ENCODE assay signal across 9 cellular contexts in genomic region chr17:2056221-2057129, GRCh38. TPM values are rescaled to one million over a fixed set of nuclear protein-coding genes. Genes with fewer than 3 reads are reported as not detected.
DNase-seq lines count a peak whose midpoint lies in the region; ATAC-seq, FAIRE-seq and TF ChIP-seq lines count a peak whose summit lies in the region.
"Had no signal": no experiment of that assay in that cellular context is flagged by ENCODE, and none has a peak within 500 bp of the region (broad histone marks: within the 10 kb centered on the region; RNA-seq: fewer than 3 reads in every experiment).

No MANE protein-coding gene starts in this region.

- H3K9ac ChIP-seq in HUES64 (ENCODE audit: low read depth, low read length) (no peak overlapping the region), astrocyte (ENCODE audit: low read length) (peak overlapping the region; percentile 93)

- H3K27ac ChIP-seq in ACC112 (ENCODE audit: low read depth, low read length) (peak overlapping the region; percentile 54), HUES64 (ENCODE audit: low read depth, low read length) (no peak overlapping the region), astrocyte (ENCODE audit: low read depth, low read length) (peak overlapping the region; percentile 83), lower lobe of right lung (peak overlapping the region; percentile 87), thymus (ENCODE audit: low read depth) (peak overlapping the region; percentile 36)

- H3K4me3 ChIP-seq in ACC112 (ENCODE audit: low read depth, low read length) (peak overlapping the region; percentile 79), HUES64 (ENCODE audit: low read length) (peak overlapping the region; percentile 29), astrocyte (ENCODE audit: insufficient read depth, low read depth, low read length) (peak overlapping the region; percentile 78), lower lobe of right lung (peak overlapping the region; percentile 67), thymus (ENCODE audit: low read length) (peak overlapping the region; percentile 45)

- no peaks in the 10 kb centered on the region for H3K9me3 ChIP-seq in HUES64 (ENCODE audit: insufficient read depth, low read depth, low read length)
- no peaks in the 10 kb centered on the region for H3K9me3 ChIP-seq in astrocyte (ENCODE audit: insufficient read depth, low read depth, low read length)
- H3K9me3 ChIP-seq in lower lobe of right lung: no peaks in the 10 kb centered on the region
- peaks cover 1% of the 10 kb centered on the region for H3K9me3 ChIP-seq in thymus (ENCODE audit: control insufficient read depth)

- H3K79me2 ChIP-seq in ACC112 (ENCODE audit: control insufficient read depth, insufficient read depth, low read length, unreplicated experiment): peaks cover 14% of the 10 kb centered on the region
- H3K79me2 ChIP-seq in astrocyte (ENCODE audit: insufficient read depth, low read length): peaks cover 70% of the 10 kb centered on the region

- H3K27ac Mint-ChIP-seq in astrocyte (ENCODE audit: unreplicated experiment): peak overlapping the region; percentile 34

- intact Hi-C loops in lower lobe of right lung (cut with DNase I): loop anchor here (5.0 kb wide), 1 partner anchor 186 kb away; no protein-coding TSS in a partner anchor

- H3K4me2 ChIP-seq in astrocyte (ENCODE audit: low read length): peak overlapping the region; percentile 86

- peaks cover 15% of the 10 kb centered on the region for H3K4me1 Mint-ChIP-seq in astrocyte (ENCODE audit: low read depth, unreplicated experiment)

- H3K27me3 Mint-ChIP-seq in astrocyte (ENCODE audit: low read depth, unreplicated experiment): peaks cover 2% of the 10 kb centered on the region

- WGBS in HUES64: 8% methylated on average over 76 of the region's 76 CpGs
- 7% methylated on average over 76 of the region's 76 CpGs for WGBS in thymus

- no peak for DNase-seq in astrocyte (ENCODE audit: low read depth)
- peak; percentile 60 for DNase-seq in lower lobe of right lung
- DNase-seq in HT-29 (ENCODE audit: low spot score): no peak
- DNase-seq in HTR-8/SVneo (ENCODE audit: insufficient read length, low spot score): no peak

- peaks cover 14% of the 10 kb centered on the region for H3K36me3 Mint-ChIP-seq in astrocyte (ENCODE audit: low read depth, unreplicated experiment)

- H3K27me3 ChIP-seq in ACC112 (ENCODE audit: insufficient read depth, low read length) (peaks cover 3% of the 10 kb centered on the region; the same call in 1 of the 2 replicates), HUES64 (ENCODE audit: insufficient read depth, low read length) (peaks cover 94% of the 10 kb centered on the region), astrocyte (ENCODE audit: insufficient read depth, low read length) (no peaks in the 10 kb centered on the region), lower lobe of right lung (ENCODE audit: low read depth) (peaks cover 30% of the 10 kb centered on the region), thymus (ENCODE audit: control insufficient read depth, insufficient read depth) (peaks cover 82% of the 10 kb centered on the region)

- no peaks in the 10 kb centered on the region for H3K4me1 ChIP-seq in ACC112 (ENCODE audit: control insufficient read depth, insufficient read depth, low read length, unreplicated experiment)
- no peaks in the 10 kb centered on the region for H3K4me1 ChIP-seq in HUES64 (ENCODE audit: insufficient read depth, low read length)
- H3K4me1 ChIP-seq in astrocyte (ENCODE audit: insufficient read depth, low read length): peaks cover 41% of the 10 kb centered on the region
- peaks cover 68% of the 10 kb centered on the region for H3K4me1 ChIP-seq in lower lobe of right lung
- peaks cover 42% of the 10 kb centered on the region for H3K4me1 ChIP-seq in thymus (ENCODE audit: control insufficient read depth, insufficient read depth, low read length)

- peak overlapping the region; percentile 64 for H3K4me3 Mint-ChIP-seq in astrocyte (ENCODE audit: unreplicated experiment)

- ATAC-seq in lower lobe of right lung (no peak), GM18511 (IDR thresholded peaks at IDR 0.05; ENCODE audit: unreplicated experiment) (no peak)

- H3K36me3 ChIP-seq in ACC112 (ENCODE audit: insufficient read depth, low read length): peaks cover 4% of the 10 kb centered on the region; the same call in 1 of the 2 replicates
- no peaks in the 10 kb centered on the region; the same call in 1 of the 2 replicates for H3K36me3 ChIP-seq in HUES64 (ENCODE audit: insufficient read depth, low read length)
- peaks cover 9% of the 10 kb centered on the region for H3K36me3 ChIP-seq in astrocyte (ENCODE audit: insufficient read depth, low read length)
- peaks cover 27% of the 10 kb centered on the region for H3K36me3 ChIP-seq in lower lobe of right lung
- H3K36me3 ChIP-seq in thymus (ENCODE audit: control insufficient read depth, insufficient read depth): peaks cover 13% of the 10 kb centered on the region

- no peak for FAIRE-seq in astrocyte (lab: Jason Lieb, UNC)
- no peak for FAIRE-seq in HTR-8/SVneo (lab: Jason Lieb, UNC)
- FAIRE-seq: G401.6 had no signal

- H2AFZ ChIP-seq in ACC112 (ENCODE audit: low read length, unreplicated experiment) (no peak overlapping the region), astrocyte (ENCODE audit: low read depth, low read length) (no peak overlapping the region)

- peaks cover 5% of the 10 kb centered on the region for H3K9me3 Mint-ChIP-seq in astrocyte (ENCODE audit: unreplicated experiment)

- H4K20me1 ChIP-seq in astrocyte (ENCODE audit: insufficient read depth, low read length): peaks cover 38% of the 10 kb centered on the region

- no peak for TF ChIP-seq CTCF in astrocyte (IDR thresholded peaks at IDR 0.05; ENCODE audit: insufficient read depth, low read depth, low read length)
- no peak for TF ChIP-seq CTCF in lower lobe of right lung (IDR thresholded peaks at IDR 0.05)

RNA-seq across cellular contexts. Expression of gene HIC1, which starts 1.6 kb away (rescaled TPM):
- 0.15 TPM for polyA plus RNA-seq in HUES64 (2013, experiment 1 of 2)
- 0.32 TPM for polyA plus RNA-seq in HUES64 (2013, experiment 2 of 2)
- total RNA-seq in astrocyte (9.0 and 14.5 TPM in 2 replicates), lower lobe of right lung (20.6 TPM)
- polyA plus RNA-seq in thymus: 4.2 TPM
- total RNA-seq in HT-29 (2014; rRNA removed; shearing (Covaris generic)): 0.31 and 0.55 TPM in 2 replicates

RNA-seq across cellular contexts. Expression of gene OVCA2, which starts 14.7 kb away (rescaled TPM):
- polyA plus RNA-seq in HUES64 (2013, experiment 1 of 2): 24.9 TPM
- 23.5 TPM for polyA plus RNA-seq in HUES64 (2013, experiment 2 of 2)
- total RNA-seq in astrocyte (32.8 and 36.8 TPM in 2 replicates), lower lobe of right lung (20.3 TPM)
- 81.8 TPM for polyA plus RNA-seq in thymus
- 54.1 and 56.8 TPM in 2 replicates for total RNA-seq in HT-29 (2014; rRNA removed; shearing (Covaris generic))

RNA-seq across cellular contexts. Expression of gene DPH1, which starts 26.5 kb away (rescaled TPM):
- polyA plus RNA-seq in HUES64 (2013, experiment 1 of 2): 16.1 TPM
- 17.9 TPM for polyA plus RNA-seq in HUES64 (2013, experiment 2 of 2)
- total RNA-seq in astrocyte (25.8 and 26.7 TPM in 2 replicates), lower lobe of right lung (38.0 TPM)
- 26.4 TPM for polyA plus RNA-seq in thymus
- total RNA-seq in HT-29 (2014; rRNA removed; shearing (Covaris generic)): 31.6 and 38.5 TPM in 2 replicates

RNA-seq across cellular contexts. Expression of gene RTN4RL1, which starts 31.3 kb away (rescaled TPM):
- polyA plus RNA-seq in HUES64 (2013, experiment 1 of 2): 0.30 TPM
- polyA plus RNA-seq in HUES64 (2013, experiment 2 of 2): 0.57 TPM
- 0.65 and 0.77 TPM in 2 replicates for total RNA-seq in astrocyte
- total RNA-seq in lower lobe of right lung: 5.8 TPM
- 0.68 TPM for polyA plus RNA-seq in thymus
- total RNA-seq in HT-29 (2014; rRNA removed; shearing (Covaris generic)): not detected in 2 replicates

Comparison
In these comparisons a context has a peak if more than half of its experiments do, and no peak if none do; other contexts are left out.
1. H3K4me3 ChIP-seq: peak in every context shown above with its lines; median percentile 79 in ACC112; 78 in astrocyte; 67 in lower lobe of right lung; 45 in thymus; 29 in HUES64.